Comparison of ENCODE assay signal across 3 cellular contexts in genomic region chr6:159848552-159848951, GRCh38.
TF ChIP-seq lines count a peak whose summit lies in the region.

No MANE protein-coding gene starts in this region.

TF ChIP-seq in A549, 52 proteins besides CTCF, POLR2A, EP300 and RAD21:
- peak; percentile 76 for TF ChIP-seq ZFP36 (IDR thresholded peaks at IDR 0.05; ENCODE audit: borderline replicate concordance, partially characterized antibody)

TF ChIP-seq in HEK293, 187 proteins besides CTCF, POLR2A, EP300 and RAD21:
- TF ChIP-seq ZNF585B (tag by site-specific recombination; IDR thresholded peaks at IDR 0.05): peak; percentile 97
- TF ChIP-seq SETDB1 (IDR thresholded peaks at IDR 0.05; ENCODE audit: insufficient read length, low read length): peak; percentile 49

TF ChIP-seq in K562, 482 proteins besides CTCF, POLR2A, EP300 and RAD21:
- TF ChIP-seq TRIM28 (IDR thresholded peaks at IDR 0.05) (peak; percentile 67; the same call in 1 of the 2 replicates), ZNF280A (IDR thresholded peaks at IDR 0.05; ENCODE audit: low read depth, partially characterized antibody) (peak; percentile 74), ZFP36 (IDR thresholded peaks at IDR 0.05; ENCODE audit: low read depth, low read length, partially characterized antibody) (peak; percentile 62)
